ENCODE assay signal across 33 cellular contexts in genomic region chr7:24504871-24505270, GRCh38.
"Had no signal": no experiment of that assay in that cellular context is flagged by ENCODE, and none has a peak within 500 bp of the region (broad histone marks: within the 10 kb centered on the region; RNA-seq: fewer than 3 reads in every experiment).

No MANE protein-coding gene starts in this region.

- ATAC-seq: gastroesophageal sphincter; left cardiac atrium; naive thymus-derived CD4-positive, alpha-beta T cell; stimulated activated memory B cell treated with anti-CD40 and anti-IgM and Interleukin-4, amounts not matched to agents 10 μg/mL and 1 μg/mL and 100 μg/mL, for 72 hours; stimulated activated naive CD8-positive, alpha-beta T cell treated with anti-CD3 and anti-CD28 coated beads, Interleukin-15, amount 100 ng/mL, for 72 hours had no signal

- H3K9ac ChIP-seq: parathyroid adenoma had no signal

- H3K27me3 ChIP-seq: brain microvascular endothelial cell, dorsolateral prefrontal cortex, gastroesophageal sphincter, right atrium auricular region, thyroid gland, upper lobe of left lung, vagina had no signal

- H3K79me2 ChIP-seq: parathyroid adenoma had no signal

- H3K9me3 ChIP-seq: gastroesophageal sphincter, right atrium auricular region, thyroid gland, upper lobe of left lung, vagina had no signal

- H3K27ac ChIP-seq: brain microvascular endothelial cell, coronary artery, gastroesophageal sphincter, parathyroid adenoma, right atrium auricular region, thyroid gland, upper lobe of left lung, vagina had no signal

- H3K4me3 ChIP-seq: coronary artery, dorsolateral prefrontal cortex, gastroesophageal sphincter, right atrium auricular region, smooth muscle cell, thyroid gland, upper lobe of left lung, vagina had no signal

- H2AFZ ChIP-seq: parathyroid adenoma had no signal

- DNase-seq: activated CD4-positive, alpha-beta memory T cell treated with anti-CD3 and anti-CD28 coated beads for 36 hours; activated CD4-positive, alpha-beta T cell treated with anti-CD3 and anti-CD28 coated beads, Interleukin-2, amount 10 ng/mL, durations not matched to agents 24 days and 14 days; activated CD4-positive, CD25-positive, alpha-beta regulatory T cell treated with anti-CD3 and anti-CD28 coated beads, Interleukin-2, amount 50 U/mL, for 72 hours; activated CD8-positive, alpha-beta memory T cell treated with anti-CD3 and anti-CD28 coated beads, Interleukin-2, amount 50 U/mL, for 48 hours; activated gamma-delta T cell treated with Interleukin-2 at 50 U/mL for 16 hours; activated naive CD4-positive, alpha-beta T cell treated with anti-CD3 and anti-CD28 coated beads, Interleukin-2, amount 50 U/mL, for 16 hours; activated T-cell treated with anti-CD3 and anti-CD28 coated beads, Interleukin-2, amount 50 U/mL, for 24 hours; amniotic stem cell; brain microvascular endothelial cell; dorsolateral prefrontal cortex; effector memory CD4-positive, alpha-beta T cell; erythroblast; hippocampal formation; left cardiac atrium; midbrain; naive thymus-derived CD4-positive, alpha-beta T cell; occipital lobe; stimulated activated CD4-positive, alpha-beta T cell treated with anti-CD3 and anti-CD28 coated beads, Interleukin-1b, Interleukin-23, amount 100 ng/mL, for 48 hours; stimulated activated CD4-positive, alpha-beta T cell treated with anti-CD3 and anti-CD28 coated beads, Interleukin-4, amount 100 ng/mL, for 4 hours; stimulated activated CD8-positive, alpha-beta memory T cell treated with anti-CD3 and anti-CD28 coated beads, Interleukin-4, amount 100 ng/mL, for 48 hours; stimulated activated naive CD8-positive, alpha-beta T cell treated with anti-CD3 and anti-CD28 coated beads, Interleukin-15, amount 100 ng/mL, for 72 hours; substantia nigra; thyroid gland; upper lobe of left lung had no signal

- H3K4me1 ChIP-seq: gastroesophageal sphincter, parathyroid adenoma, right atrium auricular region, thyroid gland, upper lobe of left lung, vagina had no signal

- FAIRE-seq: astrocyte, keratinocyte had no signal

- H3K36me3 ChIP-seq: brain microvascular endothelial cell, gastroesophageal sphincter, right atrium auricular region, thyroid gland, upper lobe of left lung, vagina had no signal
